Comparison of ENCODE assay signal across 1 cellular context in genomic region chr19:45584332-45585157, GRCh38.
TF ChIP-seq lines count a peak whose summit lies in the region.

Gene OPA3 (minus strand): TSS chr19:45584802. CDS start chr19:45584764, 38 bp downstream.

TF ChIP-seq in H1, 55 proteins besides CTCF, POLR2A, EP300 and RAD21 (continued from another document):
- TF ChIP-seq BACH1 (IDR thresholded peaks at IDR 0.05; ENCODE audit: low read length) (peak; percentile 36; the same call in 1 of the 2 replicates), EZH2 (IDR thresholded peaks at IDR 0.05; ENCODE audit: low read depth, low read length, severe bottlenecking) (no peak), GTF2F1 (IDR thresholded peaks at IDR 0.05; ENCODE audit: borderline replicate concordance, low read depth, low read length) (no peak), ATF2 (IDR thresholded peaks at IDR 0.05; ENCODE audit: low read length) (no peak), NANOG (IDR thresholded peaks at IDR 0.05; ENCODE audit: insufficient read depth, low read depth, low read length, poor library complexity, severe bottlenecking) (no peak), SIX5 (IDR thresholded peaks at IDR 0.05; ENCODE audit: low read depth, low read length) (no peak), SP1 (IDR thresholded peaks at IDR 0.05; ENCODE audit: low read depth, low read length) (peak; percentile 98), CTBP2 (IDR thresholded peaks at IDR 0.05; ENCODE audit: borderline replicate concordance, insufficient read depth, insufficient read length, low read length) (no peak), POLR2AphosphoS5 (IDR thresholded peaks at IDR 0.05; ENCODE audit: low read depth, low read length) (peak; percentile 97), ZNF274 (IDR thresholded peaks at IDR 0.05; ENCODE audit: borderline replicate concordance, extremely low read depth, low read length) (no peak), CHD1 (IDR thresholded peaks at IDR 0.05; ENCODE audit: low read depth, low read length) (no peak), SAP30 (IDR thresholded peaks at IDR 0.05; ENCODE audit: insufficient read depth, insufficient replicate concordance, low read length) (no peak), YY1 (IDR thresholded peaks at IDR 0.05; ENCODE audit: low read depth, low read length) (peak; percentile 89), SIN3A (conservative IDR thresholded peaks at IDR 0.05 in 1 of 2, IDR thresholded peaks at IDR 0.05 in 1 of 2; ENCODE audit: low read depth in 1 of 2, low read length in 2 of 2) (peak in 1 of 2 experiments; percentile 82; a peak in 2 of 4 replicates), HDAC6 (IDR thresholded peaks at IDR 0.05; ENCODE audit: low read depth, low read length) (no peak), HDAC2 (IDR thresholded peaks at IDR 0.05; ENCODE audit: borderline replicate concordance in 1 of 2, low read depth in 2 of 2, low read length in 2 of 2) (peak in 1 of 2 experiments; percentile 50; a peak in 1 of 4 replicates), CBX5 (IDR thresholded peaks at IDR 0.05; ENCODE audit: low read depth, low read length) (no peak), RBBP5 (IDR thresholded peaks at IDR 0.05; ENCODE audit: borderline replicate concordance, low read depth, low read length) (peak; percentile 94), ASH2L (IDR thresholded peaks at IDR 0.05; ENCODE audit: low read length) (peak; percentile 95), TBP (IDR thresholded peaks at IDR 0.05; ENCODE audit: low read depth, low read length) (peak; percentile 66), TEAD4 (IDR thresholded peaks at IDR 0.05; ENCODE audit: low read depth, low read length) (peak; percentile 26; the same call in 1 of the 2 replicates), TAF7 (optimal IDR thresholded peaks at IDR 0.05; ENCODE audit: borderline replicate concordance, low read depth, low read length) (peak; percentile 52), SP4 (IDR thresholded peaks at IDR 0.05; ENCODE audit: low read length) (peak; percentile 8; the same call in 1 of the 2 replicates), E2F6 (IDR thresholded peaks at IDR 0.05) (peak; percentile 51), BCL11A (IDR thresholded peaks at IDR 0.05; ENCODE audit: low read depth in 2 of 2, low read length in 2 of 2) (no peak), TCF12 (IDR thresholded peaks at IDR 0.05; ENCODE audit: low read depth, low read length) (no peak), POU5F1 (IDR thresholded peaks at IDR 0.05; ENCODE audit: low read depth, low read length) (no peak), CHD2 (IDR thresholded peaks at IDR 0.05; ENCODE audit: low read length) (peak; percentile 92), SIRT6 (IDR thresholded peaks at IDR 0.05; ENCODE audit: low read length) (no peak), GABPA (IDR thresholded peaks at IDR 0.05; ENCODE audit: borderline replicate concordance, insufficient read depth, low read length) (no peak), CHD7 (IDR thresholded peaks at IDR 0.05; ENCODE audit: insufficient replicate concordance, low read length) (no peak), SRF (IDR thresholded peaks at IDR 0.05; ENCODE audit: low read depth, low read length) (no peak), TAF1 (IDR thresholded peaks at IDR 0.05; ENCODE audit: low read depth, low read length) (peak; percentile 74), KDM1A (IDR thresholded peaks at IDR 0.05; ENCODE audit: borderline replicate concordance, low read length) (no peak), FOSL1 (IDR thresholded peaks at IDR 0.05; ENCODE audit: insufficient read depth, low read depth, low read length) (no peak), PHF8 (conservative IDR thresholded peaks at IDR 0.05; ENCODE audit: low read depth, low read length) (peak; percentile 97), JUN (IDR thresholded peaks at IDR 0.05; ENCODE audit: low read depth, low read length) (no peak), RXRA (IDR thresholded peaks at IDR 0.05; ENCODE audit: insufficient read depth, low read depth, low read length) (no peak)
